In the genomic region with DNA sequence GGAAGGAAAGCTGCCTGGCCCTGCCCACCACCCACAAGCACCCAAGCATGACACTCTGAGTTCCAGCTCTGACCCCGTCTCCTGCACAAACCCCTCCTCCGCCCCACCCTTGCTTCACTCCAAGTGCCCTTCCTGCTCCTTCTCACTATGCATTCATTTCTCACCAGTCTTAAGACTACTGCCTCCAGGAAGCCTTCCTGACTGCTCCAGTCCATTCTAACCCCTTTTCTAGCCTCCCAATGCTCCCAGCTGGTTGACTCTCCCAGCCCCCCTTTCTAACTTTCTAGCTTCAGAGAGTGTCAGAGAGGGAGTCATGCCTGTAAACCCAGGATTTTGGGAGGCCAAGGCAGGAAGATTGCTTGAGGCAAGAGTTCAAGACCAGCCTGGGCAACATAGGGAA, we compare ENCODE assay signal across 9 cellular contexts.
"Had no signal": no experiment of that assay in that cellular context is flagged by ENCODE, and none has a peak within 500 bp of the region (broad histone marks: within the 10 kb centered on the region; RNA-seq: fewer than 3 reads in every experiment).

No MANE protein-coding gene starts in this region.

- H3K9me3 Mint-ChIP-seq: H9, IgD-negative memory B cell had no signal

- H3K4me3 Mint-ChIP-seq: H9, IgD-negative memory B cell had no signal

- ATAC-seq: HepG2 had no signal

- H3K27ac Mint-ChIP-seq: H9, IgD-negative memory B cell had no signal

- FAIRE-seq: H54, HepG2 had no signal

- H3K4me3 ChIP-seq: GM23248 had no signal

- H2AFZ ChIP-seq: GM23248 had no signal

- H3K4me1 Mint-ChIP-seq: H9 had no signal

- H3K27me3 Mint-ChIP-seq: IgD-negative memory B cell had no signal

- H3K27ac ChIP-seq: GM23248, HL-60 had no signal

- H3K9ac ChIP-seq: GM23248 had no signal

- DNase-seq: GOT3, H9, HCEC 1CT, KG1 had no signal
